Comparison of ENCODE assay signal across 17 cellular contexts in genomic region chr7:34488766-34489165, GRCh38.
"Had no signal": no experiment of that assay in that cellular context is flagged by ENCODE, and none has a peak within 500 bp of the region (broad histone marks: within the 10 kb centered on the region; RNA-seq: fewer than 3 reads in every experiment).

No MANE protein-coding gene starts in this region.

- H3K4me3 Mint-ChIP-seq: natural killer cell, neural progenitor cell had no signal

- H3K4me2 ChIP-seq: neural progenitor cell had no signal

- H3K9ac ChIP-seq: neural progenitor cell had no signal

- H3K9me3 ChIP-seq: colonic mucosa, heart left ventricle, ovary, right atrium auricular region had no signal

- H3K27ac Mint-ChIP-seq: natural killer cell, neural progenitor cell had no signal

- H2AFZ ChIP-seq: neural progenitor cell had no signal

- H3K4me1 Mint-ChIP-seq: natural killer cell had no signal

- H3K4me1 ChIP-seq: colonic mucosa, foreskin keratinocyte, heart left ventricle, right atrium auricular region had no signal

- H3K27ac ChIP-seq: colonic mucosa, foreskin keratinocyte, heart left ventricle, neural progenitor cell, ovary, right atrium auricular region had no signal

- H3K27me3 ChIP-seq: colonic mucosa, foreskin keratinocyte, heart left ventricle, neural progenitor cell, ovary, right atrium auricular region had no signal

- H3K36me3 ChIP-seq: colonic mucosa, heart left ventricle, neural progenitor cell, ovary, right atrium auricular region had no signal

- H3K36me3 Mint-ChIP-seq: natural killer cell, neural progenitor cell had no signal

- H3K9me3 Mint-ChIP-seq: neural progenitor cell had no signal

- H3K4me3 ChIP-seq: colonic mucosa, heart left ventricle, neural progenitor cell, ovary, right atrium auricular region had no signal

- ATAC-seq: foreskin keratinocyte, heart left ventricle, left lobe of liver, natural killer cell had no signal

- DNase-seq: colonic mucosa; dermis blood vessel endothelial cell; erythroblast; foreskin keratinocyte; heart left ventricle; hippocampal formation; mammary epithelial cell; natural killer cell; nucleus accumbens; ovary; small intestine; stimulated activated CD4-positive, alpha-beta T cell treated with anti-CD3 and anti-CD28 coated beads, Interleukin-12 subunit alpha, Interleukin-12 subunit beta, amount 100 ng/mL, for 4 hours; stimulated activated naive CD4-positive, alpha-beta T cell treated with Interleukin-2 at 50 U/mL for 16 hours; trophoblast cell had no signal
